ENCODE assay signal across 12 cellular contexts in genomic region chr4:108135549-108136209, GRCh38. TPM values are rescaled to one million over a fixed set of nuclear protein-coding genes. Genes with fewer than 3 reads are reported as not detected.
DNase-seq lines count a peak whose midpoint lies in the region; TF ChIP-seq lines count a peak whose summit lies in the region.
"Had no signal": no experiment of that assay in that cellular context is flagged by ENCODE, and none has a peak within 500 bp of the region (broad histone marks: within the 10 kb centered on the region; RNA-seq: fewer than 3 reads in every experiment).

No MANE protein-coding gene starts in this region.

- no peaks in the 10 kb centered on the region for H3K79me2 ChIP-seq in SK-N-SH (ENCODE audit: insufficient read depth)

- H3K4me1 ChIP-seq in SK-N-SH (ENCODE audit: control insufficient read depth in 1 of 2, insufficient read depth in 2 of 2, low read depth in 1 of 2, low read length in 1 of 2), result no peaks in the 10 kb centered on the region

- peaks cover 37% of the 10 kb centered on the region for H3K36me3 Mint-ChIP-seq in activated T-cell treated with anti-CD3 and anti-CD28 coated beads, Interleukin-2, amount 50 U/mL, for 24 hours (ENCODE audit: low read depth)
- H3K36me3 Mint-ChIP-seq in activated naive CD8-positive, alpha-beta T cell treated with anti-CD3 and anti-CD28 coated beads for 36 hours, result peaks cover 41% of the 10 kb centered on the region

- peaks cover 87% of the 10 kb centered on the region for H3K4me1 Mint-ChIP-seq in activated T-cell treated with anti-CD3 and anti-CD28 coated beads, Interleukin-2, amount 50 U/mL, for 24 hours (ENCODE audit: low read depth)
- H3K4me1 Mint-ChIP-seq in activated naive CD8-positive, alpha-beta T cell treated with anti-CD3 and anti-CD28 coated beads for 36 hours, result peaks cover 77% of the 10 kb centered on the region

- POLR2A ChIA-PET in SK-N-SH (lab: Yijun Ruan, JAX), result no interaction called here

- no peaks in the 10 kb centered on the region for H4K20me1 ChIP-seq in SK-N-SH (ENCODE audit: insufficient read depth)

- H3K4me2 ChIP-seq in SK-N-SH, result no peak overlapping the region

- DNase-seq in activated T-cell treated with anti-CD3 and anti-CD28 coated beads, Interleukin-2, amount 50 U/mL, for 24 hours, result no peak
- no peak for DNase-seq in activated T-cell treated with anti-CD3 and anti-CD28 coated beads, Interleukin-2, amount 50 U/mL, for 1 hour
- DNase-seq in NCI-H1436 (lab: John Stamatoyannopoulos, UW) (peak; percentile 79), brain microvascular endothelial cell (no peak), SK-N-SH (no peak)
- DNase-seq in activated naive CD8-positive, alpha-beta T cell treated with anti-CD3 and anti-CD28 coated beads for 36 hours, result no peak
- DNase-seq in stimulated activated CD8-positive, alpha-beta memory T cell treated with anti-CD3 and anti-CD28 coated beads, Interleukin-4, amount 100 ng/mL, for 48 hours, result peak; percentile 38
- DNase-seq in stimulated activated CD4-positive, alpha-beta T cell treated with anti-CD3 and anti-CD28 coated beads, Interleukin-1b, Interleukin-23, amount 100 ng/mL, for 48 hours, result no peak
- DNase-seq: aorta, NCI-H1694, SW 1271 had no signal

- H3K9me2 ChIP-seq in SK-N-SH, result no peaks in the 10 kb centered on the region

- H3K27me3 Mint-ChIP-seq in activated T-cell treated with anti-CD3 and anti-CD28 coated beads, Interleukin-2, amount 50 U/mL, for 24 hours, result no peaks in the 10 kb centered on the region
- no peaks in the 10 kb centered on the region for H3K27me3 Mint-ChIP-seq in activated naive CD8-positive, alpha-beta T cell treated with anti-CD3 and anti-CD28 coated beads for 36 hours

- WGBS in SK-N-SH (ENCODE audit: low lambda C conversion rate), result 0% methylated on average over 4 of the region's 4 CpGs

- CTCF ChIA-PET in SK-N-SH (lab: Yijun Ruan, JAX), result no interaction called here

- H3K9me3 Mint-ChIP-seq in activated T-cell treated with anti-CD3 and anti-CD28 coated beads, Interleukin-2, amount 50 U/mL, for 24 hours, result no peaks in the 10 kb centered on the region
- H3K9me3 Mint-ChIP-seq in activated naive CD8-positive, alpha-beta T cell treated with anti-CD3 and anti-CD28 coated beads for 36 hours, result no peaks in the 10 kb centered on the region
- H3K9me3 Mint-ChIP-seq: type B pancreatic cell had no signal

- no peak for TF ChIP-seq RAD21 in SK-N-SH (IDR thresholded peaks at IDR 0.05; ENCODE audit: low read length)

- in situ Hi-C loops in brain microvascular endothelial cell (cut with HindIII; ENCODE audit: low pct_ligation_motif_present, low sequenced_read_pairs), result no loop called here

- H3K36me3 ChIP-seq in brain microvascular endothelial cell (replicated peaks) (no peaks in the 10 kb centered on the region), SK-N-SH (replicated peaks in 1 of 2; ENCODE audit: control insufficient read depth in 1 of 2, insufficient read depth in 2 of 2, low read length in 1 of 2) (no peaks in the 10 kb centered on the region)

- TF ChIP-seq CTCF in brain microvascular endothelial cell (IDR thresholded peaks at IDR 0.05; ENCODE audit: low read depth, low read length, missing control alignments) (no peak), SK-N-SH (IDR thresholded peaks at IDR 0.05) (no peak)

- peak overlapping the region; percentile 91 for H3K27ac Mint-ChIP-seq in activated T-cell treated with anti-CD3 and anti-CD28 coated beads, Interleukin-2, amount 50 U/mL, for 24 hours
- H3K27ac Mint-ChIP-seq in activated naive CD8-positive, alpha-beta T cell treated with anti-CD3 and anti-CD28 coated beads for 36 hours, result peak overlapping the region; percentile 91
- H3K27ac Mint-ChIP-seq: type B pancreatic cell had no signal

- no peak overlapping the region for H3K9ac ChIP-seq in SK-N-SH

- TF ChIP-seq EP300 in SK-N-SH (IDR thresholded peaks at IDR 0.05; ENCODE audit: borderline replicate concordance in 1 of 2, low read depth in 1 of 2, low read length in 1 of 2), result no peak

- no peak overlapping the region for H3K4me3 ChIP-seq in brain microvascular endothelial cell (ENCODE audit: low read depth, low read length)
- no peak overlapping the region for H3K4me3 ChIP-seq in SK-N-SH (ENCODE audit: low read depth in 2 of 2, low read length in 1 of 2)

- no peaks in the 10 kb centered on the region for H3K27me3 ChIP-seq in brain microvascular endothelial cell (replicated peaks)
- peaks cover 12% of the 10 kb centered on the region; the same call in 1 of the 2 replicates for H3K27me3 ChIP-seq in SK-N-SH (ENCODE audit: insufficient read depth)

- no peaks in the 10 kb centered on the region for H3F3A ChIP-seq in SK-N-SH (replicated peaks; ENCODE audit: insufficient read depth)

- no peaks in the 10 kb centered on the region for H3K9me3 ChIP-seq in SK-N-SH

- H3K4me3 Mint-ChIP-seq in activated T-cell treated with anti-CD3 and anti-CD28 coated beads, Interleukin-2, amount 50 U/mL, for 24 hours, result peak overlapping the region; percentile 62
- H3K4me3 Mint-ChIP-seq in activated naive CD8-positive, alpha-beta T cell treated with anti-CD3 and anti-CD28 coated beads for 36 hours, result peak overlapping the region; percentile 69
- H3K4me3 Mint-ChIP-seq: type B pancreatic cell had no signal

- no peak overlapping the region for H2AFZ ChIP-seq in SK-N-SH (ENCODE audit: low read depth)

- H3K27ac ChIP-seq in brain microvascular endothelial cell (no peak overlapping the region), SK-N-SH (ENCODE audit: low read depth in 2 of 2, low read length in 1 of 2) (no peak overlapping the region)

TF ChIP-seq in SK-N-SH, 30 proteins besides CTCF, POLR2A, EP300 and RAD21:
- TF ChIP-seq RXRA (IDR thresholded peaks at IDR 0.05; ENCODE audit: borderline replicate concordance, low read depth), result no peak
- no peak for TF ChIP-seq REST (IDR thresholded peaks at IDR 0.05; ENCODE audit: low read depth, low read length)
- no peak for TF ChIP-seq JUND (IDR thresholded peaks at IDR 0.05)
- TF ChIP-seq YY1 (IDR thresholded peaks at IDR 0.05; ENCODE audit: low read depth), result no peak
- no peak for TF ChIP-seq IRF3 (IDR thresholded peaks at IDR 0.05; ENCODE audit: low read depth, low read length)
- TF ChIP-seq SMC3 (IDR thresholded peaks at IDR 0.05; ENCODE audit: low read depth, low read length), result no peak

RNA-seq across cellular contexts. Expression of gene LEF1, which starts 33.1 kb away (rescaled TPM):
- 100 to 1,000 TPM; 211 to 239 TPM for total RNA-seq in activated naive CD8-positive, alpha-beta T cell treated with anti-CD3 and anti-CD28 coated beads for 36 hours
- polyA plus RNA-seq in SK-N-SH (2012; rRNA removed), result 0.36 and 0.89 TPM in 2 replicates
- polyA plus RNA-seq in SK-N-SH (2012; cell fraction: cytosol; rRNA removed), result 1.1 and 1.6 TPM in 2 replicates
- 0.57 and 0.76 TPM in 2 replicates for polyA plus RNA-seq in SK-N-SH (2012; cell fraction: nucleus; rRNA removed)

Comparison
In these comparisons a context has a peak if more than half of its experiments do, and no peak if none do; other contexts are left out.
1. DNase-seq: peak in NCI-H1436 (single experiment) and stimulated activated CD8-positive, alpha-beta memory T cell treated with anti-CD3 and anti-CD28 coated beads, Interleukin-4, amount 100 ng/mL, for 48 hours (single experiment); none in activated T-cell treated with anti-CD3 and anti-CD28 coated beads, Interleukin-2, amount 50 U/mL, for 24 hours (single experiment), activated T-cell treated with anti-CD3 and anti-CD28 coated beads, Interleukin-2, amount 50 U/mL, for 1 hour (single experiment), activated naive CD8-positive, alpha-beta T cell treated with anti-CD3 and anti-CD28 coated beads for 36 hours (single experiment), brain microvascular endothelial cell (single experiment), SK-N-SH (single experiment) and stimulated activated CD4-positive, alpha-beta T cell treated with anti-CD3 and anti-CD28 coated beads, Interleukin-1b, Interleukin-23, amount 100 ng/mL, for 48 hours (single experiment).